ENCODE assay signal across 13 cellular contexts in the genomic region with DNA sequence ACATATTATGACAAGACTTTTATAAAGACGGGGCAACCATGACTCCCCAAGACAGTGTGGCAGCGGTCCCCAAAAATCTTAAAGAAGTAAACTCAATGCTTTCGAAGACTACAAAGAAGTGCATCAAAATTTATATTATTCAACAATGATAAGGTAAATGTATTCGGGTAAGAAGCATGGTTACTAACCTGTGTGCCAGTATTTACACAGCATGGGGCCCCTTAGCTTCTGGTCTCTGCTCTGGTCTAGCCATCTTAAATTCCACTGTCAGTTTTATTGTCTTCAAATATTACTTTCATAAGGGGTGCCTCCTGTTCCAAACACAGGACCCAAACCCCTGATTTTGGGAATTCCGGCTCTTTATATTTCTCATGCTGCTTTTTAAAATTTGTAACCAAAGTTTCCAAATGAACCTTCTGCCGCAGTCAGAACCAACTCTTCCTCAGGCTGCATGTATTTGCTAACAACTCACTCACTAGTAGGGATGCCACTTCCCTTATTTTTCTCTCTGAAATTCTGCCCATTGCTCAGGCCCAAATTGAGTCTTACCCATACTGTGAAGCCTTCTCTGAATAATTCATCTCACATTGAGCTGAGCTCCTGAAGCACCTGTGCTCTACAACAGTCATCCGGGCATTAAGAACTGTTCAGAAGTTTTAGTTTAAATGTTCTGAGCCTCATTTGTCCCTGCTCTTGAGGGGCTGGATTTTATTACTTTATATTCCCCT. TPM values are rescaled to one million over a fixed set of nuclear protein-coding genes. Genes with fewer than 3 reads are reported as not detected.
A peak's percentile ranks its signal among the peaks of the same experiment; 100 is the strongest.
DNase-seq lines count a peak whose midpoint lies in the region; ATAC-seq, FAIRE-seq and TF ChIP-seq lines count a peak whose summit lies in the region.
"Had no signal": no experiment of that assay in that cellular context is flagged by ENCODE, and none has a peak within 500 bp of the region (broad histone marks: within the 10 kb centered on the region; RNA-seq: fewer than 3 reads in every experiment).

No MANE protein-coding gene starts in this region.

- POLR2A ChIA-PET in AG04450 (lab: Yijun Ruan, JAX) (no interaction called here), H1 (lab: Charles Lee; ENCODE audit: partially characterized antibody) (no interaction called here)
- POLR2A ChIA-PET in activated CD8-positive, alpha-beta T cell treated with anti-CD3 and anti-CD28 coated beads for 36 hours (lab: Charles Lee), result no interaction called here

- no peak overlapping the region; a peak in 1 of 7 replicates for H3K9ac ChIP-seq in H1 (replicated peaks in 1 of 4; ENCODE audit: extremely low read depth in 1 of 4, low read depth in 3 of 4, low read length in 3 of 4)

- H3K36me3 ChIP-seq in H1 (ENCODE audit: control insufficient read depth in 2 of 4, insufficient read depth in 4 of 4, low read length in 3 of 4) (no peaks in the 10 kb centered on the region; a peak in 2 of 8 replicates), neuron (ENCODE audit: insufficient read depth, low read length) (no peaks in the 10 kb centered on the region)

- H2BK5ac ChIP-seq in H1 (ENCODE audit: low read depth, low read length), result no peak overlapping the region

- no peak for TF ChIP-seq EP300 in H1 (IDR thresholded peaks at IDR 0.05; ENCODE audit: borderline replicate concordance in 1 of 2, low read depth in 2 of 2, low read length in 2 of 2)

- no peak overlapping the region for H3K4ac ChIP-seq in H1 (replicated peaks; ENCODE audit: insufficient read length, low read depth, low read length)

- no peak overlapping the region for H3K14ac ChIP-seq in H1 (ENCODE audit: insufficient read length)

- H3K56ac ChIP-seq in H1 (replicated peaks; ENCODE audit: insufficient read length, low read depth, low read length), result no peak overlapping the region

- BruUV-seq in Calu3 (replicated peaks; lab: Mats Ljungman, UMichigan), result no TSS peak

- H3K27me3 Mint-ChIP-seq in activated CD8-positive, alpha-beta T cell treated with anti-CD3 and anti-CD28 coated beads for 36 hours, result no peaks in the 10 kb centered on the region
- no peaks in the 10 kb centered on the region for H3K27me3 Mint-ChIP-seq in Calu3 (ENCODE audit: unreplicated experiment)
- H3K27me3 Mint-ChIP-seq: CD4-positive, alpha-beta T cell; dendritic cell treated with granulocyte-macrophage colony-stimulating factor and Interleukin-4, amounts not matched to agents 40 ng/mL and 50 ng/mL, for 4 days; memory B cell had no signal

- H4K20me1 ChIP-seq in H1 (replicated peaks in 1 of 2; ENCODE audit: control insufficient read depth in 1 of 2, insufficient read depth in 2 of 2, low read length in 2 of 2), result no peaks in the 10 kb centered on the region

- H3K4me1 ChIP-seq in H1 (replicated peaks in 1 of 4; ENCODE audit: control insufficient read depth in 3 of 4, insufficient read depth in 4 of 4, low read length in 3 of 4) (peaks cover 0 to 3% (median under 1%) of the 10 kb centered on the region in 4 experiments; a peak in 4 of 7 replicates), neuron (ENCODE audit: insufficient read depth, low read length) (peaks cover 15% of the 10 kb centered on the region)

- H2BK12ac ChIP-seq in H1 (ENCODE audit: low read depth, low read length), result no peak overlapping the region

- H3K79me1 ChIP-seq in H1 (ENCODE audit: low read depth, low read length), result peaks cover 4% of the 10 kb centered on the region; the same call in 1 of the 2 replicates

- H3K27ac ChIP-seq in AG04450 (ENCODE audit: low read depth, low read length) (no peak overlapping the region), H1 (ENCODE audit: low read depth, low read length) (no peak overlapping the region)

- WGBS in H1 (ENCODE audit: extremely low coverage in 1 of 2, insufficient coverage in 1 of 2, insufficient read length in 1 of 2, insufficient replicate concordance in 2 of 2, low coverage in 1 of 2, low lambda C conversion rate in 2 of 2, missing lambda C conversion rate in 1 of 2), 2 experiments, result 91% methylated on average over 7 of the region's 7 CpGs; no CpG with 5 or more reads in 1 of the 2 experiments

- H2BK120ac ChIP-seq in H1 (replicated peaks; ENCODE audit: low read depth, low read length), result no peak overlapping the region

- peak overlapping the region; percentile 86 for H3K4me3 ChIP-seq in AG04450 (ENCODE audit: low read depth, low read length)
- peak overlapping the region; percentile 70 for H3K4me3 ChIP-seq in LNCaP clone FGC (ENCODE audit: low read depth, low read length)
- peak overlapping the region; percentile 3 to 84 (median 66); a peak in 3 of 8 replicates for H3K4me3 ChIP-seq in H1 (ENCODE audit: extremely low read depth in 1 of 4, insufficient read depth in 2 of 4, low read depth in 3 of 4, low read length in 4 of 4)
- H3K4me3 ChIP-seq in neuron (ENCODE audit: low read length), result peak overlapping the region; percentile 81

- peaks cover 17% of the 10 kb centered on the region for H3K4me1 Mint-ChIP-seq in activated CD8-positive, alpha-beta T cell treated with anti-CD3 and anti-CD28 coated beads for 36 hours (ENCODE audit: low read depth)
- peaks cover 14% of the 10 kb centered on the region for H3K4me1 Mint-ChIP-seq in Calu3 (ENCODE audit: low read depth, unreplicated experiment)

- peaks cover 5% of the 10 kb centered on the region; the same call in 1 of the 2 replicates for H3K23me2 ChIP-seq in H1 (ENCODE audit: low read depth, low read length)

- CTCF ChIA-PET in AG04450 (lab: Charles Lee), result no interaction called here
- CTCF ChIA-PET in H1 (lab: Charles Lee; ENCODE audit: partially characterized antibody), result no interaction called here
- CTCF ChIA-PET in activated CD8-positive, alpha-beta T cell treated with anti-CD3 and anti-CD28 coated beads for 36 hours (lab: Charles Lee), result no interaction called here
- CTCF ChIA-PET in Calu3 (lab: Charles Lee), result no interaction called here

- no peak overlapping the region for H3K23ac ChIP-seq in H1 (ENCODE audit: insufficient read length)

- TF ChIP-seq RAD21 in H1 (IDR thresholded peaks at IDR 0.05 in 1 of 2, conservative IDR thresholded peaks at IDR 0.05 in 1 of 2; ENCODE audit: low read depth in 2 of 2, low read length in 2 of 2), result no peak

- H3K4me2 ChIP-seq in H1 (ENCODE audit: insufficient read depth in 1 of 2, low read depth in 2 of 2, low read length in 2 of 2), result peak overlapping the region; percentile 60 to 86

- FAIRE-seq in H1 (lab: Jason Lieb, UNC), result no peak

- no peak for TF ChIP-seq CTCF in AG04450 (IDR thresholded peaks at IDR 0.05; ENCODE audit: low read depth, low read length)
- no peak for TF ChIP-seq CTCF in LNCaP clone FGC (IDR thresholded peaks at IDR 0.05; ENCODE audit: control insufficient read depth, extremely low read depth, insufficient read depth)
- TF ChIP-seq CTCF in H1 (IDR thresholded peaks at IDR 0.05; ENCODE audit: control extremely low read depth in 1 of 3, insufficient read depth in 1 of 3, low read depth in 1 of 3, low read length in 3 of 3), result no peak
- no peak for TF ChIP-seq CTCF in activated CD8-positive, alpha-beta T cell treated with anti-CD3 and anti-CD28 coated beads for 36 hours (IDR thresholded peaks at IDR 0.05)
- TF ChIP-seq CTCF in Calu3 (IDR thresholded peaks at IDR 0.05; ENCODE audit: unreplicated experiment), result no peak

- no peak overlapping the region for H4K5ac ChIP-seq in H1 (ENCODE audit: insufficient read length, low read depth, low read length)

- H3K18ac ChIP-seq in H1 (ENCODE audit: extremely low read depth, low read length), result no peak overlapping the region

- no peak overlapping the region for H2BK15ac ChIP-seq in H1 (ENCODE audit: low read length)

- intact Hi-C loops in activated CD8-positive, alpha-beta T cell treated with anti-CD3 and anti-CD28 coated beads for 36 hours (cut with micrococcal nuclease), result no loop called here
- intact Hi-C loops in Calu3 (cut with micrococcal nuclease; ENCODE audit: unreplicated experiment), result no loop called here

- no peak overlapping the region for H2AK5ac ChIP-seq in H1 (ENCODE audit: low read depth, low read length)

- H3K9me3 Mint-ChIP-seq in activated CD8-positive, alpha-beta T cell treated with anti-CD3 and anti-CD28 coated beads for 36 hours, result peaks cover 3% of the 10 kb centered on the region
- H3K9me3 Mint-ChIP-seq in Calu3 (ENCODE audit: low read depth, unreplicated experiment), result no peaks in the 10 kb centered on the region
- H3K9me3 Mint-ChIP-seq: dendritic cell treated with granulocyte-macrophage colony-stimulating factor and Interleukin-4, amounts not matched to agents 40 ng/mL and 50 ng/mL, for 4 days; memory B cell had no signal

- no peak overlapping the region for H3K4me3 Mint-ChIP-seq in activated CD8-positive, alpha-beta T cell treated with anti-CD3 and anti-CD28 coated beads for 36 hours
- H3K4me3 Mint-ChIP-seq in Calu3 (ENCODE audit: low read depth, unreplicated experiment), result no peak overlapping the region
- H3K4me3 Mint-ChIP-seq: CD4-positive, alpha-beta T cell; dendritic cell treated with granulocyte-macrophage colony-stimulating factor and Interleukin-4, amounts not matched to agents 40 ng/mL and 50 ng/mL, for 4 days; memory B cell; T-helper 2 cell treated with Interferon-gamma antibody and Interleukin-4, amounts not matched to agents 5 μg/mL and 100 μg/mL, for 36 hours had no signal

- DNase-seq in AG04450 (ENCODE audit: low read depth, low spot score) (no peak), LNCaP clone FGC (ENCODE audit: low read depth) (no peak), H1 (ENCODE audit: low read depth in 1 of 2, low spot score in 2 of 2) (no peak), kidney tubule cell (ENCODE audit: low spot score) (no peak), Calu3 (no peak)
- DNase-seq in activated CD8-positive, alpha-beta T cell treated with anti-CD3 and anti-CD28 coated beads for 36 hours, result no peak
- no peak for DNase-seq in stimulated activated CD4-positive, alpha-beta T cell treated with anti-CD3 and anti-CD28 coated beads, Interleukin-12 subunit alpha, Interleukin-12 subunit beta, amount 100 ng/mL, for 4 hours
- DNase-seq: CD4-positive, alpha-beta T cell; NCI-H2171 had no signal

- no peaks in the 10 kb centered on the region for H3K9me3 ChIP-seq in AG04450 (ENCODE audit: control insufficient read depth, insufficient read depth, low read length)
- H3K9me3 ChIP-seq in H1 (ENCODE audit: insufficient read depth in 2 of 2, low read depth in 1 of 2, low read length in 1 of 2), result no peaks in the 10 kb centered on the region
- H3K9me3 ChIP-seq in neuron (ENCODE audit: low read length), result no peaks in the 10 kb centered on the region

- H4K91ac ChIP-seq in H1 (replicated peaks; ENCODE audit: insufficient read length, low read length), result no peak overlapping the region

- peaks cover 0 to 24% of the 10 kb centered on the region in 2 experiments; a peak in 2 of 4 replicates for H3K79me2 ChIP-seq in H1 (ENCODE audit: control insufficient read depth in 1 of 2, insufficient read depth in 2 of 2, low read length in 2 of 2)

- no peak overlapping the region for H4K8ac ChIP-seq in H1 (ENCODE audit: extremely low read depth, insufficient read depth, low read length)

- H3K27me3 ChIP-seq in AG04450 (ENCODE audit: control insufficient read depth, insufficient read depth, low read length), result no peaks in the 10 kb centered on the region
- H3K27me3 ChIP-seq in H1 (replicated peaks in 1 of 4; ENCODE audit: control insufficient read depth in 3 of 4, extremely low read depth in 1 of 4, insufficient read depth in 3 of 4, low read length in 3 of 4), result no peaks in the 10 kb centered on the region
- H3K27me3 ChIP-seq in neuron (ENCODE audit: insufficient read depth, low read length), result no peaks in the 10 kb centered on the region

- peaks cover 7% of the 10 kb centered on the region for H3K36me3 Mint-ChIP-seq in activated CD8-positive, alpha-beta T cell treated with anti-CD3 and anti-CD28 coated beads for 36 hours (ENCODE audit: low read depth)
- H3K36me3 Mint-ChIP-seq in Calu3 (ENCODE audit: insufficient read depth, unreplicated experiment), result peaks cover 16% of the 10 kb centered on the region
- H3K36me3 Mint-ChIP-seq: memory B cell had no signal

- no peak for TF ChIP-seq POLR2A in H1 (IDR thresholded peaks at IDR 0.05; ENCODE audit: control extremely low read depth in 1 of 2, low read depth in 2 of 2, low read length in 2 of 2)

- no peak overlapping the region for H2BK20ac ChIP-seq in H1 (ENCODE audit: low read length)

- no peak for ATAC-seq in activated CD8-positive, alpha-beta T cell treated with anti-CD3 and anti-CD28 coated beads for 36 hours

- H2AFZ ChIP-seq in H1 (ENCODE audit: low read length) (no peak overlapping the region), neuron (ENCODE audit: low read depth, low read length) (no peak overlapping the region)

- H3K27ac Mint-ChIP-seq in activated CD8-positive, alpha-beta T cell treated with anti-CD3 and anti-CD28 coated beads for 36 hours, result no peak overlapping the region
- H3K27ac Mint-ChIP-seq in Calu3 (ENCODE audit: unreplicated experiment), result no peak overlapping the region
- H3K27ac Mint-ChIP-seq: CD4-positive, alpha-beta T cell; dendritic cell treated with granulocyte-macrophage colony-stimulating factor and Interleukin-4, amounts not matched to agents 40 ng/mL and 50 ng/mL, for 4 days; memory B cell; T-helper 2 cell treated with Interferon-gamma antibody and Interleukin-4, amounts not matched to agents 5 μg/mL and 100 μg/mL, for 36 hours had no signal

RNA-seq across cellular contexts. Expression of a gene that starts 1.2 kb away (rescaled TPM):
- 7.2 and 12.9 TPM in 2 replicates for polyA plus RNA-seq in AG04450 (2011; rRNA removed)
- 11.2 and 11.7 TPM in 2 replicates for polyA minus RNA-seq in AG04450 (2011; rRNA and poly(A)+ RNA removed)
- total RNA-seq in H1 (2021; fragmentation: NEBNext Ultra II Directional; extraction: Animal tissue kit (Norgen Biotek cat#: 25700)), result 16.0 and 23.0 TPM in 2 replicates
- 4.8 and 5.0 TPM in 2 replicates for polyA plus RNA-seq in H1 (2011; rRNA removed)
- 7.5 TPM for polyA plus RNA-seq in H1 (2011; cell fraction: cytosol; rRNA removed)
- 9.6 TPM for polyA plus RNA-seq in H1 (2011; cell fraction: nucleus; rRNA removed)
- polyA plus RNA-seq in H1 (2012, experiment 1 of 2), result 14.6 to 16.5 TPM (median 15.5 TPM) in 4 replicates
- polyA plus RNA-seq in H1 (2012, experiment 2 of 2), result 7.9 TPM
- 12.9 TPM for polyA plus RNA-seq in H1 (2013, experiment 1 of 2)
- polyA plus RNA-seq in H1 (2013, experiment 2 of 2), result 14.2 TPM
- polyA minus RNA-seq in H1 (2011; rRNA and poly(A)+ RNA removed), result 8.6 and 13.6 TPM in 2 replicates
- 7.6 TPM for polyA minus RNA-seq in H1 (2011; cell fraction: cytosol; rRNA and poly(A)+ RNA removed)
- 17.8 TPM for polyA minus RNA-seq in H1 (2011; cell fraction: nucleus; rRNA and poly(A)+ RNA removed)
- 1 to 10 TPM; 4.3 to 4.4 TPM for total RNA-seq in activated CD8-positive, alpha-beta T cell treated with anti-CD3 and anti-CD28 coated beads for 36 hours
- 17.4 and 18.9 TPM in 2 replicates for total RNA-seq in Calu3 (2022)

RNA-seq across cellular contexts. Expression of a gene that starts 3.1 kb away (rescaled TPM):
- polyA plus RNA-seq in AG04450 (2011; rRNA removed) (28.4 and 29.8 TPM in 2 replicates), H1 (2011; rRNA removed) (16.6 and 23.3 TPM in 2 replicates)
- polyA minus RNA-seq in AG04450 (2011; rRNA and poly(A)+ RNA removed), result 22.4 and 28.5 TPM in 2 replicates
- total RNA-seq in H1 (2021; fragmentation: NEBNext Ultra II Directional; extraction: Animal tissue kit (Norgen Biotek cat#: 25700)), result 17.4 and 20.2 TPM in 2 replicates
- 18.9 TPM for polyA plus RNA-seq in H1 (2011; cell fraction: cytosol; rRNA removed)
- 13.3 TPM for polyA plus RNA-seq in H1 (2011; cell fraction: nucleus; rRNA removed)
- polyA plus RNA-seq in H1 (2012, experiment 1 of 2), result 15.0 to 19.2 TPM (median 16.0 TPM) in 4 replicates
- 15.9 TPM for polyA plus RNA-seq in H1 (2012, experiment 2 of 2)
- polyA plus RNA-seq in H1 (2013, experiment 1 of 2), result 14.2 TPM
- 13.9 TPM for polyA plus RNA-seq in H1 (2013, experiment 2 of 2)
- 31.0 and 46.8 TPM in 2 replicates for polyA minus RNA-seq in H1 (2011; rRNA and poly(A)+ RNA removed)
- polyA minus RNA-seq in H1 (2011; cell fraction: cytosol; rRNA and poly(A)+ RNA removed), result 10.1 TPM
- polyA minus RNA-seq in H1 (2011; cell fraction: nucleus; rRNA and poly(A)+ RNA removed), result 34.2 TPM
- 10 to 100 TPM; 14.0 to 16.1 TPM for total RNA-seq in activated CD8-positive, alpha-beta T cell treated with anti-CD3 and anti-CD28 coated beads for 36 hours
- total RNA-seq in Calu3 (2022), result 15.9 and 21.8 TPM in 2 replicates
